9 cellular contexts compared by ENCODE assay signal in genomic region chr16:3654249-3654991, GRCh38. TPM values are rescaled to one million over a fixed set of nuclear protein-coding genes. Genes with fewer than 3 reads are reported as not detected.
A peak's percentile ranks its signal among the peaks of the same experiment; 100 is the strongest.
DNase-seq lines count a peak whose midpoint lies in the region; TF ChIP-seq lines count a peak whose summit lies in the region.
"Had no signal": no experiment of that assay in that cellular context is flagged by ENCODE, and none has a peak within 500 bp of the region (broad histone marks: within the 10 kb centered on the region; RNA-seq: fewer than 3 reads in every experiment).

DNASE1 (plus strand) TSS chr16:3654691; CDS start chr16:3655374, 683 bp downstream.

- no peaks in the 10 kb centered on the region for H3K27me3 Mint-ChIP-seq in chondrocyte (ENCODE audit: low read depth)

- peaks cover 18% of the 10 kb centered on the region for H3K36me3 Mint-ChIP-seq in chondrocyte (ENCODE audit: low read depth)

- H3K4me3 ChIP-seq in MG63 (no peak within 1 kb of the TSS), liver (ENCODE audit: low read depth in 1 of 3, low read length in 3 of 3) (no peak within 1 kb of the TSS)
- H3K4me3 ChIP-seq: BLaER1 had no signal

- H3K4me1 Mint-ChIP-seq in chondrocyte (ENCODE audit: low read depth), result peaks cover 5% of the 10 kb centered on the region

- H3K36me3 ChIP-seq in MG63 (peaks cover 60% of the 10 kb centered on the region), liver (ENCODE audit: control insufficient read depth in 4 of 4, insufficient read depth in 3 of 4, low read depth in 1 of 4, low read length in 3 of 4) (peaks cover 11 to 41% (median 20%) of the 10 kb centered on the region in 4 donors)

- H3K27ac ChIP-seq in liver (ENCODE audit: low read depth in 1 of 2, low read length in 2 of 2), result no peak within 1 kb of the TSS
- H3K27ac ChIP-seq: BLaER1 had no signal

- H3K9ac ChIP-seq in liver (ENCODE audit: low read depth in 1 of 2, low read length in 2 of 2), result no peak within 1 kb of the TSS
- H3K9ac ChIP-seq: BLaER1 had no signal

- H3K27me3 ChIP-seq in MG63 (no peaks in the 10 kb centered on the region), liver (ENCODE audit: control insufficient read depth in 4 of 4, insufficient read depth in 4 of 4, low read length in 3 of 4) (no peaks in the 10 kb centered on the region)
- H3K27me3 ChIP-seq: BLaER1 had no signal

- H3K4me3 Mint-ChIP-seq in chondrocyte (ENCODE audit: unreplicated experiment), result no peak within 1 kb of the TSS

- H3K27ac Mint-ChIP-seq in chondrocyte (ENCODE audit: unreplicated experiment), result no peak within 1 kb of the TSS

- peak; percentile 79 for TF ChIP-seq CTCF in chondrocyte (IDR thresholded peaks at IDR 0.05)
- peak; percentile 52 for TF ChIP-seq CTCF in liver (IDR thresholded peaks at IDR 0.05; ENCODE audit: low read depth, low read length, missing input control)

- TF ChIP-seq RAD21 in liver (IDR thresholded peaks at IDR 0.05), result peak; percentile 54 to 79

- peak; percentile 10 for DNase-seq in NCI-H1092 treated with DMSO at 0.1 percent for 48 hours (lab: John Stamatoyannopoulos, UW)
- DNase-seq in NCI-H1092 (lab: John Stamatoyannopoulos, UW), result no peak
- DNase-seq in MG63, result peak; percentile 56
- DNase-seq in activated CD4-positive, CD25-positive, alpha-beta regulatory T cell (lab: John Stamatoyannopoulos, UW), result peak; percentile 21 to 27 (median 24)
- peak; percentile 69 for DNase-seq in chondrocyte (ENCODE audit: low spot score)
- DNase-seq in stimulated activated CD8-positive, alpha-beta memory T cell treated with anti-CD3 and anti-CD28 coated beads, Interleukin-12 subunit alpha, Interleukin-12 subunit beta, amount 100 ng/mL, for 24 hours (ENCODE audit: extremely low read depth), result peak; percentile 34
- no peak for DNase-seq in cortex of kidney (lab: John Stamatoyannopoulos, UW)

- WGBS in liver, result 73% methylated on average over 14 of the region's 14 CpGs

- no peaks in the 10 kb centered on the region for H3K4me1 ChIP-seq in liver (ENCODE audit: control insufficient read depth in 4 of 4, insufficient read depth in 4 of 4, low read length in 3 of 4)
- H3K4me1 ChIP-seq: BLaER1 had no signal

- no peaks in the 10 kb centered on the region for H3K9me3 ChIP-seq in MG63
- H3K9me3 ChIP-seq in liver (ENCODE audit: control insufficient read depth in 4 of 4, low read length in 3 of 4), result no peaks in the 10 kb centered on the region
- H3K9me3 ChIP-seq: BLaER1 had no signal

- no peaks in the 10 kb centered on the region for H3K9me3 Mint-ChIP-seq in chondrocyte (ENCODE audit: low read depth)

TF ChIP-seq in liver, 16 proteins besides CTCF, POLR2A, EP300 and RAD21:
- TF ChIP-seq YY1 (IDR thresholded peaks at IDR 0.05), result no peak
- no peak for TF ChIP-seq HNF4G (IDR thresholded peaks at IDR 0.05)
- no peak for TF ChIP-seq ATF3 (IDR thresholded peaks at IDR 0.05)
- TF ChIP-seq HNF4A (conservative IDR thresholded peaks at IDR 0.05), result no peak
- TF ChIP-seq GABPA (IDR thresholded peaks at IDR 0.05 in 1 of 2, conservative IDR thresholded peaks at IDR 0.05 in 1 of 2), result no peak
- no peak for TF ChIP-seq SP1 (IDR thresholded peaks at IDR 0.05)
- TF ChIP-seq FOXA2 (IDR thresholded peaks at IDR 0.05), result no peak
- no peak for TF ChIP-seq TAF1 (conservative IDR thresholded peaks at IDR 0.05)
- TF ChIP-seq RXRA (IDR thresholded peaks at IDR 0.05), result no peak
- TF ChIP-seq ZBTB33 (IDR thresholded peaks at IDR 0.05), result no peak
- TF ChIP-seq JUND (IDR thresholded peaks at IDR 0.05), result no peak
- TF ChIP-seq EGR1 (IDR thresholded peaks at IDR 0.05; ENCODE audit: low read depth in 2 of 2), result no peak
- TF ChIP-seq NR2F2 (IDR thresholded peaks at IDR 0.05), result no peak
- no peak for TF ChIP-seq MAX (IDR thresholded peaks at IDR 0.05)
- TF ChIP-seq FOXA1 (IDR thresholded peaks at IDR 0.05), result no peak
- no peak for TF ChIP-seq REST (IDR thresholded peaks at IDR 0.05)

RNA-seq across cellular contexts. Expression of gene DNASE1, which starts in this region (rescaled TPM):
- 6.9 and 17.8 TPM in 2 replicates for total RNA-seq in MG63 (2014; rRNA removed; shearing (Covaris generic); ENCODE audit: low replicate concordance)
- 10.3 to 17.8 TPM (median 12.2 TPM) in 3 replicates for total RNA-seq in chondrocyte
- 10 to 100 TPM; 10.2 to 11.6 TPM for total RNA-seq in liver
- polyA plus RNA-seq in liver, result 1 to 10 TPM in 1 of 2 donors, under 1 TPM in 1; 0.77 to 2.1 TPM

Comparison
In these comparisons a context has a peak if more than half of its experiments do, and no peak if none do; other contexts are left out.
1. DNase-seq: peak in NCI-H1092 treated with DMSO at 0.1 percent for 48 hours (single experiment), MG63 (single experiment), activated CD4-positive, CD25-positive, alpha-beta regulatory T cell (4 of 4), chondrocyte (single experiment) and stimulated activated CD8-positive, alpha-beta memory T cell treated with anti-CD3 and anti-CD28 coated beads, Interleukin-12 subunit alpha, Interleukin-12 subunit beta, amount 100 ng/mL, for 24 hours (single experiment); none in NCI-H1092 (single experiment) and cortex of kidney (single experiment).